8 cellular contexts compared by ENCODE assay signal in the genomic region with DNA sequence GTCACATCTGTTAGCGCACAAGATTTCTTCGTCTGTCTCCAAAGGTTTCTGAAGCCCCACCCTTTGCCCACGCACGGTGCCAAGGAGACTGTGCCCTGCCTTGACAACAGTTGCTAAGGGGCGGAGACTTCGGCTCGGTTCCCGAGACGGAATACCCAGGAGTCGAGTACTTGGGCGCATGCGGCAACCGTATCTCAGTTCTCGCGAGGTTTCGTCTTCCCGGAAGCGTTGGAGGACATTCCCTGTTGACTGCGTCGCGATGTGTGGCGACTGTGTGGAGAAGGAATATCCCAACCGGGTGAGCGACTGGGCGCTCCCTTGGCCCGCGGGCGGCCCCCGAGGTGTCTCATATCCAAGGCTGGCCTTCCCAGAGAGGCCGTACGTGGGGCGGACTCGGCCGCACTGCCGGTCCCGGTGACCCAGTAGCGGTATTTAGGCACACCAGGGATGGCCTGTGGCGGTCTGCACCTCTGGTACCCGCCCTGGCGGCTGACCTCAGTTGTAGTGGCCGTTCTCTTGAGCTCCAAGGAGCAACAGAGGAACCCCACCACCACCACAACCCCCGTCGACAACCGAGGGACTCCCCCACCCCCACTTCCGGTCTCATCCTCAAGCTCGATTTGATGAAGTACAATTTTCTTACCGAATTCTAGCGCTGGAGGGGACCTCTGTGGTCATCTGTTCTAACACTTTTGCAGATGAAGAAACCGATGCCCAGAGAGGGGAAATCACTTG. TPM values are rescaled to one million over a fixed set of nuclear protein-coding genes. Genes with fewer than 3 reads are reported as not detected.
DNase-seq lines count a peak whose midpoint lies in the region; ATAC-seq and TF ChIP-seq lines count a peak whose summit lies in the region.

A gene (plus strand): TSS at position 219 of the 735 bp plus-strand sequence. CDS start 41 bp downstream, at position 260.

- peak; percentile 96 for ATAC-seq in HG03460 (IDR thresholded peaks at IDR 0.05; ENCODE audit: unreplicated experiment)

- H3K27me3 ChIP-seq in BE2C (no peaks in the 10 kb centered on the region), colonic mucosa (no peaks in the 10 kb centered on the region)

- DNase-seq in BE2C (peak; percentile 99), GM19240 (ENCODE audit: insufficient read length, low spot score) (peak; percentile 70), NCI-H526 (lab: John Stamatoyannopoulos, UW) (peak; percentile 98 to 99), colonic mucosa (peak; percentile 100), kidney tubule cell (ENCODE audit: low spot score) (peak; percentile 99)
- DNase-seq in activated CD4-positive, alpha-beta T cell treated with anti-CD3 and anti-CD28 coated beads for 48 hours = peak; percentile 98
- peak; percentile 90 to 97 (median 96) for DNase-seq in stimulated activated CD4-positive, alpha-beta T cell treated with anti-CD3 and anti-CD28 coated beads, Interleukin-1b, Interleukin-23, amount 100 ng/mL, for 24 hours (ENCODE audit: low read depth in 4 of 4, low spot score in 1 of 4)

- H3K4me3 ChIP-seq in BE2C (ENCODE audit: low read depth, low read length) (peak within 1 kb of the TSS; percentile 96), colonic mucosa (peak within 1 kb of the TSS; percentile 89)

- H3K27ac ChIP-seq in colonic mucosa = peak within 1 kb of the TSS; percentile 96

- intact Hi-C loops in colonic mucosa (cut with DNase I) = loop anchor here (10.0 kb wide), 1 partner anchor 70 kb away; a partner anchor contains a TSS

- H3K4me1 ChIP-seq in BE2C = peaks cover 3% of the 10 kb centered on the region; the same call in 1 of the 2 replicates
- peaks cover 6% of the 10 kb centered on the region for H3K4me1 ChIP-seq in colonic mucosa

- H3K9me3 ChIP-seq in BE2C (no peaks in the 10 kb centered on the region), colonic mucosa (no peaks in the 10 kb centered on the region)

- peak within 1 kb of the TSS; percentile 89 to 94 for H3K9ac ChIP-seq in colonic mucosa (ENCODE audit: low read depth in 2 of 2, low read length in 2 of 2)

- TF ChIP-seq CTCF in BE2C (IDR thresholded peaks at IDR 0.05; ENCODE audit: low read depth, low read length) (no peak), colonic mucosa (IDR thresholded peaks at IDR 0.05) (no peak)

- H3K36me3 ChIP-seq in BE2C = no peaks in the 10 kb centered on the region
- H3K36me3 ChIP-seq in colonic mucosa = no peaks in the 10 kb centered on the region

RNA-seq across cellular contexts. Expression of the gene that starts here (rescaled TPM):
- polyA plus RNA-seq in BE2C (2012; ENCODE audit: insufficient read depth, insufficient read length, low read depth) = 30.9 TPM
- 10 to 100 TPM; 46.5 to 57.7 TPM for total RNA-seq in colonic mucosa

Comparison
In these comparisons a context has a peak if more than half of its experiments do, and no peak if none do; other contexts are left out.
1. Peak in every context shown above with its lines: DNase-seq, ATAC-seq, H3K4me3 ChIP-seq and H3K27ac ChIP-seq.